1 cellular context compared by ENCODE assay signal in the genomic region with DNA sequence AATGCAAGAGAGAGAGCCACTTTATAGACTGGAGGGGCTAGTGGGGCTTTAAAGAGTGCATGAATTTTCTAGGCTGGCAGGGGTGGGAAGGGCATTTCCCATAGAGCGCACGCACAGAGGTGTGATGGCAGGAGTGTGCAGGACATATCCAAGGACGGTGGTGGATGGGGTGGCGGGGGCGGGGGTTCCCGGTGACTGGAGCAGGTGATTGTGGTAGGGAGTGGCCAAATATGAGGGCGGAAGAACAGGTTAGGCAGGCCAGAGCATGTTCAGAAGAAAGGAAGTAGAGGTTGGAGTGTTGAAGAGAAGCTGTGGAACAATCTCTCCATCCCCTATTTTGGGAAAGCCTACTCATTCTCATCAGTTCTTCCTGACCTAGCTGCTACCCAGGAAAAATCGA.
TF ChIP-seq lines count a peak whose summit lies in the region.

No MANE protein-coding gene starts in this region.

TF ChIP-seq in WTC11, 78 proteins besides CTCF, POLR2A, EP300 and RAD21 (continued from another document):
- TF ChIP-seq, protein P1, sequence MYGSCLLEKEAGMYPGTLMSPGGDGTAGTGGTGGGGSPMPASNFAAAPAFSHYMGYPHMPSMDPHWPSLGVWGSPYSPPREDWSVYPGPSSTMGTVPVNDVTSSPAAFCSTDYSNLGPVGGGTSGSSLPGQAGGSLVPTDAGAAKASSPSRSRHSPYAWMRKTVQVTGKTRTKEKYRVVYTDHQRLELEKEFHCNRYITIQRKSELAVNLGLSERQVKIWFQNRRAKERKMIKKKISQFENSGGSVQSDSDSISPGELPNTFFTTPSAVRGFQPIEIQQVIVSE (CRISPR knock-in tag; IDR thresholded peaks at IDR 0.05; ENCODE audit: borderline replicate concordance), result no peak
- no peak for TF ChIP-seq NR1H2 (CRISPR knock-in tag; IDR thresholded peaks at IDR 0.05)
- no peak for TF ChIP-seq ETV6 (CRISPR knock-in tag; IDR thresholded peaks at IDR 0.05)
- TF ChIP-seq, protein P2, sequence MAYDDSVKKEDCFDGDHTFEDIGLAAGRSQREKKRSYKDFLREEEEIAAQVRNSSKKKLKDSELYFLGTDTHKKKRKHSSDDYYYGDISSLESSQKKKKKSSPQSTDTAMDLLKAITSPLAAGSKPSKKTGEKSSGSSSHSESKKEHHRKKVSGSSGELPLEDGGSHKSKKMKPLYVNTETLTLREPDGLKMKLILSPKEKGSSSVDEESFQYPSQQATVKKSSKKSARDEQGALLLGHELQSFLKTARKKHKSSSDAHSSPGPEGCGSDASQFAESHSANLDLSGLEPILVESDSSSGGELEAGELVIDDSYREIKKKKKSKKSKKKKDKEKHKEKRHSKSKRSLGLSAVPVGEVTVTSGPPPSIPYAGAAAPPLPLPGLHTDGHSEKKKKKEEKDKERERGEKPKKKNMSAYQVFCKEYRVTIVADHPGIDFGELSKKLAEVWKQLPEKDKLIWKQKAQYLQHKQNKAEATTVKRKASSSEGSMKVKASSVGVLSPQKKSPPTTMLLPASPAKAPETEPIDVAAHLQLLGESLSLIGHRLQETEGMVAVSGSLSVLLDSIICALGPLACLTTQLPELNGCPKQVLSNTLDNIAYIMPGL (CRISPR knock-in tag; IDR thresholded peaks at IDR 0.05), result no peak
